8 cellular contexts compared by ENCODE assay signal in genomic region chr7:1458676-1459511, GRCh38. TPM values are rescaled to one million over a fixed set of nuclear protein-coding genes. Genes with fewer than 3 reads are reported as not detected.
A peak's percentile ranks its signal among the peaks of the same experiment; 100 is the strongest.
DNase-seq lines count a peak whose midpoint lies in the region; ATAC-seq and TF ChIP-seq lines count a peak whose summit lies in the region.

MICALL2 (minus strand) TSS chr7:1459470; CDS start chr7:1459326, 144 bp downstream.

- H3K27me3 ChIP-seq in adipocyte (replicated peaks; ENCODE audit: control insufficient read depth, insufficient read depth, low read length) (no peaks in the 10 kb centered on the region), heart left ventricle (no peaks in the 10 kb centered on the region)

- ATAC-seq in HG02642 (IDR thresholded peaks at IDR 0.05; ENCODE audit: poor library complexity, unreplicated experiment): peak; percentile 14
- peak in 2 of 4 donors; percentile 43 to 58 for ATAC-seq in heart left ventricle

- intact Hi-C loops in heart left ventricle (cut with DNase I) (no loop called here), posterior vena cava (cut with DNase I) (no loop called here)

- peak within 1 kb of the TSS; percentile 55 to 90 (median 84) for H3K27ac ChIP-seq in heart left ventricle

- peak within 1 kb of the TSS; percentile 95 for H3K9ac ChIP-seq in adipocyte (ENCODE audit: low read length)

- H3K4me1 ChIP-seq in adipocyte (ENCODE audit: control insufficient read depth, insufficient read depth, low read length) (peaks cover 53% of the 10 kb centered on the region), heart left ventricle (peaks cover 3 to 85% (median 54%) of the 10 kb centered on the region in 12 donors)

- H3K36me3 ChIP-seq in adipocyte (ENCODE audit: control insufficient read depth, insufficient read depth, low read length, severe bottlenecking): no peaks in the 10 kb centered on the region
- H3K36me3 ChIP-seq in heart left ventricle: no peaks in the 10 kb centered on the region

- 1 to 2% (median 1%) methylated on average over 37 to 69 of the region's 69 CpGs for WGBS in heart left ventricle, 4 donors

- TF ChIP-seq POLR2A in heart left ventricle (IDR thresholded peaks at IDR 0.05): peak; percentile 93 to 99

- H3K9me3 ChIP-seq in adipocyte (ENCODE audit: control insufficient read depth, low read length) (no peaks in the 10 kb centered on the region), heart left ventricle (no peaks in the 10 kb centered on the region)

- H3K4me3 ChIP-seq in adipocyte (ENCODE audit: low read length) (peak within 1 kb of the TSS; percentile 89), heart left ventricle (peak within 1 kb of the TSS; percentile 52 to 97 (median 90))

- no peak for TF ChIP-seq CTCF in heart left ventricle (IDR thresholded peaks at IDR 0.05)

- DNase-seq in activated gamma-delta T cell treated with Interleukin-2 at 50 U/mL for 16 hours: peak; percentile 24
- no peak for DNase-seq in activated gamma-delta T cell (lab: John Stamatoyannopoulos, UW)
- peak; percentile 71 for DNase-seq in NCI-H69 (lab: John Stamatoyannopoulos, UW)
- peak; percentile 95 for DNase-seq in adipocyte (ENCODE audit: low read depth)
- peak; percentile 77 to 92 (median 87) for DNase-seq in heart left ventricle
- peak; percentile 96 for DNase-seq in posterior vena cava (ENCODE audit: low spot score)
- no peak for DNase-seq in NCI-H2171 treated with DMSO at 0.1 percent for 48 hours (lab: John Stamatoyannopoulos, UW)

RNA-seq across cellular contexts. Expression of gene MICALL2, which starts in this region (rescaled TPM):
- total RNA-seq in heart left ventricle: 10 to 100 TPM in 2 of 9 donors, 1 to 10 TPM in 7; 2.5 to 18.3 (median 7.3) TPM
- 10 to 100 TPM; 10.9 to 12.6 TPM for polyA plus RNA-seq in heart left ventricle
- 10 to 100 TPM; 33.3 to 38.5 TPM for total RNA-seq in posterior vena cava

Comparison
In these comparisons a context has a peak if more than half of its experiments do, and no peak if none do; other contexts are left out.
1. DNase-seq: peak in activated gamma-delta T cell treated with Interleukin-2 at 50 U/mL for 16 hours (single experiment), NCI-H69 (single experiment), adipocyte (single experiment), heart left ventricle (5 of 5) and posterior vena cava (single experiment); none in activated gamma-delta T cell (single experiment) and NCI-H2171 treated with DMSO at 0.1 percent for 48 hours (single experiment).